ENCODE assay signal across 12 cellular contexts in the genomic region with DNA sequence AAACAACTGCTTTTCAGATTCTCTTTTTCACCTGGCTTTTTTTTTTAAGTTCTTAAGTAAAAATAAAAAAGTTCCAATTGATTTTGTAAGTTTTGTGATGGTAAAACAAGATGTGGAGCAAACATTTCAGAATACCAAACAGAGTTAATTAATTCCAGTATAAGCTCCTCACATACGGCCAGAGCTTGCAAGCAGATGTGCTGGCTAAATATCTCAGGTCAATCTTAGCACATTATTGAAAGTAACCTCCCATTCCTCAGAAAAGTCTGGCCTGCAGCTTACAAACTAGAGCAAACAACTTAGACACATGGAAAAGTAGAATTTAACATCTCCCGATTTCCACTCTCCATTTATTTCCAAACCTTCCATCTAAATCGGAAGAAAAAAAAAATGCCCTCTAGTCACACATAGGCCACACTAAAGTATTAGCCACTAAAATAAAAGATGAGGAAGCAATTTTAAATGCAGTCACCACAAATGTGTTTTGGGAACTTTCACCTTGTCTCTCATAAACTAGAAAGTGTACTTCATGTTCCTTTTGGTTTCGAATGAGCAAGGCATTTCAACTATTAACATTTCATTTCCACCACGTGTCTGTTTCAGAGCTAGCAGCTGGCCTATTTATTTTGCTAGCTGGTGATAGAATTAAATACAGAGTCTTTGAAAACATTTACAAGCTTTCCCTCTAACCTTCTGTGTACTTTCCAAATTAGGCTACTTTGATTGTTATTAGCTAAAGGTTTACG.
DNase-seq lines count a peak whose midpoint lies in the region; ATAC-seq and TF ChIP-seq lines count a peak whose summit lies in the region.
"Had no signal": no experiment of that assay in that cellular context is flagged by ENCODE, and none has a peak within 500 bp of the region (broad histone marks: within the 10 kb centered on the region; RNA-seq: fewer than 3 reads in every experiment).

No MANE protein-coding gene starts in this region.

- no peak for TF ChIP-seq CTCF in heart left ventricle (IDR thresholded peaks at IDR 0.05)
- TF ChIP-seq CTCF in right atrium auricular region (IDR thresholded peaks at IDR 0.05), result no peak

- CTCF ChIA-PET in activated CD8-positive, alpha-beta T cell treated with anti-CD3 and anti-CD28 coated beads, Interleukin-2, amount 10 ng/mL, durations not matched to agents 7 days and 5 days (lab: Charles Lee), result interaction anchor here (0.6 to 1.4 kb wide), 3 partner anchors 26 to 90 kb away, joined by 3 to 8 read pairs (median 3); no protein-coding TSS in a partner anchor

- H3K27me3 Mint-ChIP-seq in activated CD8-positive, alpha-beta T cell treated with anti-CD3 and anti-CD28 coated beads, Interleukin-2, amount 10 ng/mL, durations not matched to agents 7 days and 5 days (ENCODE audit: low read depth), result no peaks in the 10 kb centered on the region
- H3K27me3 Mint-ChIP-seq: activated CD4-positive, alpha-beta T cell treated with anti-CD3 and anti-CD28 coated beads, Interleukin-2, amount 10 ng/mL, durations not matched to agents 7 days and 5 days had no signal

- intact Hi-C loops in heart left ventricle (cut with DNase I) (no loop called here), Right ventricle myocardium inferior (cut with DNase I) (no loop called here)

- no peak for TF ChIP-seq POLR2A in heart left ventricle (IDR thresholded peaks at IDR 0.05)

- H3K9me3 Mint-ChIP-seq in activated CD8-positive, alpha-beta T cell treated with anti-CD3 and anti-CD28 coated beads, Interleukin-2, amount 10 ng/mL, durations not matched to agents 7 days and 5 days (ENCODE audit: insufficient read depth), result no peaks in the 10 kb centered on the region
- H3K9me3 Mint-ChIP-seq: activated CD4-positive, alpha-beta T cell treated with anti-CD3 and anti-CD28 coated beads, Interleukin-2, amount 10 ng/mL, durations not matched to agents 7 days and 5 days had no signal

- no peaks in the 10 kb centered on the region for H3K36me3 Mint-ChIP-seq in activated CD8-positive, alpha-beta T cell treated with anti-CD3 and anti-CD28 coated beads, Interleukin-2, amount 10 ng/mL, durations not matched to agents 7 days and 5 days (ENCODE audit: low read depth)

- H3K27ac ChIP-seq in heart left ventricle, result peak overlapping the region in 11 of 12 donors; percentile 9 to 71 (median 51)
- peak overlapping the region; percentile 7 to 14 for H3K27ac ChIP-seq in right atrium auricular region
- H3K27ac ChIP-seq in urinary bladder (ENCODE audit: low read depth), result peak overlapping the region; percentile 50
- H3K27ac ChIP-seq: A549, epithelial cell of prostate had no signal

- peaks cover 13% of the 10 kb centered on the region for H3K4me1 Mint-ChIP-seq in activated CD8-positive, alpha-beta T cell treated with anti-CD3 and anti-CD28 coated beads, Interleukin-2, amount 10 ng/mL, durations not matched to agents 7 days and 5 days (ENCODE audit: low read depth)

- H3K4me3 Mint-ChIP-seq in activated CD8-positive, alpha-beta T cell treated with anti-CD3 and anti-CD28 coated beads, Interleukin-2, amount 10 ng/mL, durations not matched to agents 7 days and 5 days, result no peak overlapping the region
- H3K4me3 Mint-ChIP-seq: activated CD4-positive, alpha-beta T cell treated with anti-CD3 and anti-CD28 coated beads, Interleukin-2, amount 10 ng/mL, durations not matched to agents 7 days and 5 days had no signal

- H3K4me3 ChIP-seq in heart left ventricle (no peak overlapping the region), right atrium auricular region (no peak overlapping the region), urinary bladder (ENCODE audit: low read depth, low read length) (no peak overlapping the region)
- H3K4me3 ChIP-seq: A549 had no signal

- peaks cover 0 to 5% (median 0%) of the 10 kb centered on the region in 9 donors for H3K36me3 ChIP-seq in heart left ventricle
- no peaks in the 10 kb centered on the region for H3K36me3 ChIP-seq in right atrium auricular region
- H3K36me3 ChIP-seq in urinary bladder (ENCODE audit: insufficient read depth), result no peaks in the 10 kb centered on the region

- H3K27me3 ChIP-seq in heart left ventricle (no peaks in the 10 kb centered on the region), right atrium auricular region (no peaks in the 10 kb centered on the region)

- in situ Hi-C loops in KBM-7 (cut with MboI; ENCODE audit: low pct_unique_long_range_greater_than_20kb, low sequenced_read_pairs), result no loop called here

- WGBS in heart left ventricle, 4 donors, result 59 to 73% (median 64%) methylated on average over 6 of the region's 6 CpGs
- 38% methylated on average over 6 of the region's 6 CpGs for WGBS in urinary bladder

- no peak for DNase-seq in heart left ventricle
- no peak for DNase-seq in Right ventricle myocardium inferior (ENCODE audit: missing footprints)
- DNase-seq in right atrium auricular region (ENCODE audit: low spot score), result no peak
- DNase-seq in amniotic stem cell (lab: John Stamatoyannopoulos, UW), result no peak
- DNase-seq in KBM-7, result no peak
- no peak for DNase-seq in activated CD8-positive, alpha-beta T cell treated with anti-CD3 and anti-CD28 coated beads, Interleukin-2, amount 10 ng/mL, durations not matched to agents 7 days and 5 days
- DNase-seq: NCI-H1417 treated with DMSO at 0.1 percent for 48 hours had no signal

- no peak overlapping the region for H3K27ac Mint-ChIP-seq in activated CD8-positive, alpha-beta T cell treated with anti-CD3 and anti-CD28 coated beads, Interleukin-2, amount 10 ng/mL, durations not matched to agents 7 days and 5 days
- H3K27ac Mint-ChIP-seq: activated CD4-positive, alpha-beta T cell treated with anti-CD3 and anti-CD28 coated beads, Interleukin-2, amount 10 ng/mL, durations not matched to agents 7 days and 5 days had no signal

- ATAC-seq in heart left ventricle, result peak in 3 of 4 donors; percentile 11 to 63 (median 62)
- ATAC-seq in Right ventricle myocardium inferior, result no peak
- peak; percentile 60 for ATAC-seq in HG03565 (IDR thresholded peaks at IDR 0.05; ENCODE audit: unreplicated experiment)
- ATAC-seq in activated CD8-positive, alpha-beta T cell treated with anti-CD3 and anti-CD28 coated beads, Interleukin-2, amount 10 ng/mL, durations not matched to agents 7 days and 5 days, result no peak
- ATAC-seq: A549 had no signal

- peaks cover 0 to 25% (median 13%) of the 10 kb centered on the region in 12 donors for H3K4me1 ChIP-seq in heart left ventricle
- H3K4me1 ChIP-seq in right atrium auricular region, result peaks cover 0 to 12% of the 10 kb centered on the region in 2 donors
- H3K4me1 ChIP-seq in urinary bladder (ENCODE audit: insufficient read depth), result no peaks in the 10 kb centered on the region
- H3K4me1 ChIP-seq: A549 had no signal

- no peaks in the 10 kb centered on the region for H3K9me3 ChIP-seq in heart left ventricle
- no peaks in the 10 kb centered on the region for H3K9me3 ChIP-seq in right atrium auricular region
- H3K9me3 ChIP-seq: A549 had no signal

- POLR2A ChIA-PET in activated CD8-positive, alpha-beta T cell treated with anti-CD3 and anti-CD28 coated beads, Interleukin-2, amount 10 ng/mL, durations not matched to agents 7 days and 5 days (lab: Charles Lee), result no interaction called here

Comparison
In these comparisons a context has a peak if more than half of its experiments do, and no peak if none do; other contexts are left out.
1. ATAC-seq: peak in heart left ventricle (3 of 4) and HG03565 (single experiment); none in Right ventricle myocardium inferior (single experiment) and activated CD8-positive, alpha-beta T cell treated with anti-CD3 and anti-CD28 coated beads, Interleukin-2, amount 10 ng/mL, durations not matched to agents 7 days and 5 days (single experiment).
2. Peak in every context shown above with its lines, with median percentiles within 50 percentile points of each other: H3K27ac ChIP-seq.